In the genomic region with DNA sequence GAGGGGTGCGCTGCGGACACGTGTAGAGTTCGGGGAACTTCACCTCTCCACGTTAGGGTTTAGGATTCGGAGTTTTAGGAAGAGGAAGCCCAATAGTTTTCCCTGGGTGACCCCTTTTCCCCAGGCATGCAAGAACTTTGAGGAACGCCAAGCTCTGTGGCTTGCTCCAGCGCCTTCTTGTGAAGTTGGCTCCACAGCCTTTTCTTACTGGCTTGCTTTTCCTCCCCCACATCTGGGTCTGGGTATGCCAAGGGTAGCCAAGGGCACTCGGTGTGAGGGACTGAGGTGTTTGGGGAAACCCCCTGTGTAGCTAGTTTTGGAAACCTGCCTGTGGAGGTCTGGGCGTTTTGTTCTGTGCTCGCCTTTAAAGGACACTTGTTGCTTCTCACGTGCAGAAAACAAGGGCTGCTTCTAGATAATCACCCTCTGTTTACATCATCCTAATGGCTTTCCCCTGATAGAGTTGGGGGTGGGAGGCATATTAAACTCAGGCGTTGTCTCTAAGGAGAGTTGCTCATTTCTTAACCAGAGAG, we compare ENCODE assay signal across 10 cellular contexts. TPM values are rescaled to one million over a fixed set of nuclear protein-coding genes. Genes with fewer than 3 reads are reported as not detected.
DNase-seq lines count a peak whose midpoint lies in the region; ATAC-seq and TF ChIP-seq lines count a peak whose summit lies in the region.
"Had no signal": no experiment of that assay in that cellular context is flagged by ENCODE, and none has a peak within 500 bp of the region (broad histone marks: within the 10 kb centered on the region; RNA-seq: fewer than 3 reads in every experiment).

No MANE protein-coding gene starts in this region.

- no peak overlapping the region for H3K27ac Mint-ChIP-seq in HFFc6
- H3K27ac Mint-ChIP-seq: naive thymus-derived CD4-positive, alpha-beta T cell had no signal

- H3K9me3 ChIP-seq in stomach = no peaks in the 10 kb centered on the region

- ATAC-seq in GM19397 (IDR thresholded peaks at IDR 0.05; ENCODE audit: unreplicated experiment) = no peak
- no peak for ATAC-seq in HG03439 (IDR thresholded peaks at IDR 0.05; ENCODE audit: unreplicated experiment)
- ATAC-seq: naive thymus-derived CD4-positive, alpha-beta T cell had no signal

- DNase-seq in HFFc6 = no peak
- no peak for DNase-seq in coronary artery (ENCODE audit: low spot score)
- DNase-seq in kidney tubule cell (ENCODE audit: low spot score) = peak; percentile 20
- DNase-seq in stomach = no peak
- DNase-seq in T1000 (lab: John Stamatoyannopoulos, UW) = no peak
- no peak for DNase-seq in 8988T
- DNase-seq: naive thymus-derived CD4-positive, alpha-beta T cell; NCI-H2029 had no signal

- no peaks in the 10 kb centered on the region for H3K27me3 Mint-ChIP-seq in HFFc6 (ENCODE audit: insufficient read depth)

- no peaks in the 10 kb centered on the region; the same call in 1 of the 2 replicates for H3K9me3 Mint-ChIP-seq in HFFc6

- intact Hi-C loops in stomach (cut with DNase I; ENCODE audit: low total_unique reads) = no loop called here

- no peaks in the 10 kb centered on the region for H3K36me3 Mint-ChIP-seq in HFFc6 (ENCODE audit: low read depth)

- H3K36me3 ChIP-seq in stomach = no peaks in the 10 kb centered on the region

- H3K4me3 Mint-ChIP-seq in HFFc6 = peak overlapping the region; percentile 92

- H3K4me1 Mint-ChIP-seq in HFFc6 (ENCODE audit: low read depth) = peaks cover 31% of the 10 kb centered on the region
- H3K4me1 Mint-ChIP-seq: naive thymus-derived CD4-positive, alpha-beta T cell had no signal

- no peak for TF ChIP-seq POLR2A in stomach (IDR thresholded peaks at IDR 0.05)

- TF ChIP-seq CTCF in HFFc6 (IDR thresholded peaks at IDR 0.05) (no peak), coronary artery (IDR thresholded peaks at IDR 0.05) (no peak), stomach (IDR thresholded peaks at IDR 0.05) (no peak)

- peaks cover 0 to 17% (median 5%) of the 10 kb centered on the region in 3 donors for H3K27me3 ChIP-seq in stomach

- peak overlapping the region; percentile 83 for H3K4me3 ChIP-seq in coronary artery
- H3K4me3 ChIP-seq in stomach = peak overlapping the region; percentile 51 to 70 (median 60)

- H3K4me1 ChIP-seq in stomach = peaks cover 0 to 15% (median 11%) of the 10 kb centered on the region in 4 donors

- TF ChIP-seq EP300 in stomach (IDR thresholded peaks at IDR 0.05) = no peak

- H3K27ac ChIP-seq in coronary artery (peak overlapping the region; percentile 94), stomach (peak overlapping the region; percentile 61 to 86 (median 77))

- 3 to 8% (median 5%) methylated on average over 13 of the region's 13 CpGs for WGBS in stomach, 5 donors

RNA-seq across cellular contexts. Expression of gene EDNRA, which starts 0.7 kb away (rescaled TPM):
- 1 to 10 TPM in 5 of 6 experiments, under 1 TPM in 1; 0.83 to 3.0 (median 1.5) TPM for total RNA-seq in HFFc6 (2021; fragmentation: NEBNext Ultra II Directional; extraction: Animal tissue kit (Norgen Biotek cat#: 25700))
- 10 to 100 TPM in 2 of 5 donors, 1 to 10 TPM in 1, under 1 TPM in 1, not detected in 1; 0.58 to 24.6 (median 12.3) TPM for total RNA-seq in stomach
- 1 to 10 TPM in 2 of 3 donors, under 1 TPM in 1; 0.76 to 4.1 (median 1.6) TPM for polyA plus RNA-seq in stomach
- total RNA-seq: naive thymus-derived CD4-positive, alpha-beta T cell had no signal
- polyA plus RNA-seq: naive thymus-derived CD4-positive, alpha-beta T cell had no signal
